ENCODE assay signal across 27 cellular contexts in the genomic region with DNA sequence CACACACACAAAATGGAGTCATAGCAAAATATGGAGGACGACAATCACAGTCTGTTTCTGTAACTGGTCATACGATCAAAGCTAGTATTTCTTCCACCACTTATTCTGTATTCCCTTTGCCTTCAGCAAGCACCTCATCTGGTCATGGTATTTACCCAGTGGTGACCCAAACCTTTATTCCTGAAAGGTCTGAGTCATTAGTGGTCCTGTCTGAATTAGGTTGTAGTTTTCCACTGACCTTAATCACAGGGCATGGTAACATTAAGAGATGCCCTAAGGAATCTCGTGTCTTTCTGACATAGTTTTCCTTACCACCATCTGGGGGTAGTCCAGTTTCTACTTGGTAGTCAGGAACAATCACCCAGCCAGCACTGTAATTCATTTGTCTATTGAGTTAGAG.
"Had no signal": no experiment of that assay in that cellular context is flagged by ENCODE, and none has a peak within 500 bp of the region (broad histone marks: within the 10 kb centered on the region; RNA-seq: fewer than 3 reads in every experiment).

No MANE protein-coding gene starts in this region.

- DNase-seq: Kasumi-1, MM.1S, MV-4-11, NCI-H1092, NCI-H1105, NCI-H1417 treated with DMSO at 0.1 percent for 48 hours, NCI-H1436 treated with DMSO at 0.1 percent for 48 hours, NCI-H1694 treated with DMSO at 0.1 percent for 48 hours, NCI-H187 treated with DMSO at 0.1 percent for 48 hours, NCI-H2029, NCI-H2171 treated with DMSO at 0.1 percent for 48 hours, NCI-H2227 treated with DMSO at 0.1 percent for 48 hours, NCI-H446 treated with DMSO at 0.1 percent for 48 hours, NCI-H510A, NCI-H524, NCI-H526, NCI-H774, OCI-M1, PC-9, Right ventricle myocardium superior, RPMI8226, SHP77 treated with DMSO at 0.1 percent for 48 hours, SK-N-SH, T-cell had no signal

- H3K36me3 ChIP-seq: SJSA1 had no signal

- H3K4me1 ChIP-seq: SJSA1 had no signal

- ATAC-seq: Panc1, T-cell had no signal

- H3K27ac ChIP-seq: PC-9, SJSA1 had no signal

- H3K9ac ChIP-seq: SK-N-SH had no signal

- H2AFZ ChIP-seq: PC-9 had no signal

- H3K9me3 ChIP-seq: SJSA1, SK-N-SH had no signal

- H3K4me2 ChIP-seq: PC-9, SK-N-SH had no signal

- H3K27me3 ChIP-seq: SJSA1 had no signal

- H3K9me2 ChIP-seq: SK-N-SH had no signal

- FAIRE-seq: RCC 7860 had no signal

- H3K4me3 ChIP-seq: PC-9, SJSA1 had no signal
